Comparison of ENCODE assay signal across 9 cellular contexts in the genomic region with DNA sequence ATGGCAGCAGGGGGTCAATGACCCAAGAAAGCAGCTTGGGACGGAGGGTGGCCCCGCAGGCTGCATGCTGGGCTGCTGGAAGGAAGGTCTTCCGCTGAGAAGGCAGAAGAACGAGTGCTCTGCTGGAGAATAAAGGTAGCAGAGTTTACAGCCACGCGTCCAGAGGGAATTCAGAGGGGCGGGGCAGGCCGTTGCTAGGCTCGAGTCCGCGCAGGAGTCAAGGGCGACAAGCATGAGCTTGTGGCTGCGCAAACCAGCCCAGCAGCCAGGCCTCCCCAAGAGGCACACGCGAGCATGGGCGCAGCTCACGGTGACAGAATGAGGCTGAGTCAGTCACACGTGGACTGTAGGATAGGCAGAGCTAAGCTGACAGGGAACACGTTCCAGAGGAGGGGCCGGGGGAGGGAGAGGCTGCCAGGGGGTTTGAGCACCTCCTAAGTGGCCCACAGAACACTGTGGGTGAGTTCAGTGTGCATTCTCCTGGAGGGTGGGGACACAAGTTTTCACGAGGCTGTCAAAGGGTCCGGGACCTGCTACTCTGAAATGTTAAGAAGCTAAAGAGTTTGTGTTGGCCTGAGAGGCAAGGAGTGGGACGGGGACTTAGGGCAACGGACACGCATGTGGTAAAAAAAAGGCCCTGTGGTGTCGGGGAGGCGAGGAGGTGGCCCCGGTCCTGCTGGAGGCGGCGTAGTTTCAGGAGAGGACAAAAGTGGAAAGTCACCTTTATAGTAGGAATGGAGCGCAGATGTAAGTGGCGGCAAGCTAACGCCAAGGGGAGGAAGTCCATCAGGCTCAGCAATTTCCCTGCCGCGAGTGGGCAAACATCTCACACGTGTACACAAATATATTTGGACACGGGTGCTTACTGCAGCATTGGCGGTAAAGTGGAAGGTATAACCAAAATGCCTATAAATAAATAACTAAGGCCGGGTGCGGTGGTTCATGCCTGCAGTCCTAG. TPM values are rescaled to one million over a fixed set of nuclear protein-coding genes. Genes with fewer than 3 reads are reported as not detected.
DNase-seq lines count a peak whose midpoint lies in the region; ATAC-seq and TF ChIP-seq lines count a peak whose summit lies in the region.
"Had no signal": no experiment of that assay in that cellular context is flagged by ENCODE, and none has a peak within 500 bp of the region (broad histone marks: within the 10 kb centered on the region; RNA-seq: fewer than 3 reads in every experiment).

No MANE protein-coding gene starts in this region.

- H3K27me3 Mint-ChIP-seq in progenitor cell of endocrine pancreas = no peaks in the 10 kb centered on the region
- H3K27me3 Mint-ChIP-seq in activated T-cell treated with anti-CD3 and anti-CD28 coated beads, Interleukin-2, amount 50 U/mL, for 24 hours = peaks cover 3% of the 10 kb centered on the region
- H3K27me3 Mint-ChIP-seq: activated naive CD8-positive, alpha-beta T cell had no signal

- no peaks in the 10 kb centered on the region for H3K27me3 ChIP-seq in MG63
- H3K27me3 ChIP-seq in adipocyte (replicated peaks; ENCODE audit: control insufficient read depth, insufficient read depth, low read length) = no peaks in the 10 kb centered on the region

- ATAC-seq in left ventricle myocardium superior (peak; percentile 92), HG03039 (IDR thresholded peaks at IDR 0.05; ENCODE audit: unreplicated experiment) (no peak), GM19463 (IDR thresholded peaks at IDR 0.05; ENCODE audit: unreplicated experiment) (no peak)

- peaks cover 37% of the 10 kb centered on the region for H3K4me1 Mint-ChIP-seq in progenitor cell of endocrine pancreas (ENCODE audit: low read depth)
- H3K4me1 Mint-ChIP-seq in activated T-cell treated with anti-CD3 and anti-CD28 coated beads, Interleukin-2, amount 50 U/mL, for 24 hours (ENCODE audit: low read depth) = peaks cover 8% of the 10 kb centered on the region

- H3K4me3 ChIP-seq in MG63 (peak overlapping the region; percentile 28), adipocyte (ENCODE audit: low read length) (peak overlapping the region; percentile 69)

- H3K9ac ChIP-seq in adipocyte (ENCODE audit: low read length) = peak overlapping the region; percentile 82

- H3K36me3 Mint-ChIP-seq in progenitor cell of endocrine pancreas (ENCODE audit: insufficient read depth) = peaks cover 3% of the 10 kb centered on the region
- no peaks in the 10 kb centered on the region for H3K36me3 Mint-ChIP-seq in activated T-cell treated with anti-CD3 and anti-CD28 coated beads, Interleukin-2, amount 50 U/mL, for 24 hours (ENCODE audit: low read depth)
- H3K36me3 Mint-ChIP-seq: activated naive CD8-positive, alpha-beta T cell had no signal

- TF ChIP-seq CTCF in AG09319 (IDR thresholded peaks at IDR 0.05; ENCODE audit: low read depth, low read length) (no peak; the same call in 1 of the 2 replicates), progenitor cell of endocrine pancreas (IDR thresholded peaks at IDR 0.05; ENCODE audit: unreplicated experiment) (peak; percentile 9)

- DNase-seq in AG09319 (ENCODE audit: extremely low read depth, low read depth) (peak; percentile 62), MG63 (peak; percentile 87), adipocyte (ENCODE audit: low read depth) (peak; percentile 88), left ventricle myocardium superior (peak; percentile 87), progenitor cell of endocrine pancreas (ENCODE audit: low spot score, unreplicated experiment) (peak; percentile 59)
- DNase-seq in activated T-cell treated with anti-CD3 and anti-CD28 coated beads, Interleukin-2, amount 50 U/mL, for 24 hours = no peak

- intact Hi-C loops in left ventricle myocardium superior (cut with micrococcal nuclease) = no loop called here

- H3K9me3 ChIP-seq in MG63 (no peaks in the 10 kb centered on the region), adipocyte (ENCODE audit: control insufficient read depth, low read length) (no peaks in the 10 kb centered on the region)

- H3K9me3 Mint-ChIP-seq in progenitor cell of endocrine pancreas (ENCODE audit: low read depth) = no peaks in the 10 kb centered on the region
- H3K9me3 Mint-ChIP-seq in activated T-cell treated with anti-CD3 and anti-CD28 coated beads, Interleukin-2, amount 50 U/mL, for 24 hours = no peaks in the 10 kb centered on the region

- H3K4me1 ChIP-seq in adipocyte (ENCODE audit: control insufficient read depth, insufficient read depth, low read length) = peaks cover 48% of the 10 kb centered on the region

- peak overlapping the region; percentile 96 for H3K27ac Mint-ChIP-seq in progenitor cell of endocrine pancreas
- no peak overlapping the region for H3K27ac Mint-ChIP-seq in activated T-cell treated with anti-CD3 and anti-CD28 coated beads, Interleukin-2, amount 50 U/mL, for 24 hours
- H3K27ac Mint-ChIP-seq: activated naive CD8-positive, alpha-beta T cell had no signal

- peak overlapping the region; percentile 54 for H3K4me3 Mint-ChIP-seq in progenitor cell of endocrine pancreas (ENCODE audit: low read depth)
- no peak overlapping the region for H3K4me3 Mint-ChIP-seq in activated T-cell treated with anti-CD3 and anti-CD28 coated beads, Interleukin-2, amount 50 U/mL, for 24 hours
- H3K4me3 Mint-ChIP-seq: activated naive CD8-positive, alpha-beta T cell had no signal

- peaks cover 3% of the 10 kb centered on the region for H3K36me3 ChIP-seq in MG63
- H3K36me3 ChIP-seq in adipocyte (ENCODE audit: control insufficient read depth, insufficient read depth, low read length, severe bottlenecking) = no peaks in the 10 kb centered on the region

RNA-seq across cellular contexts. Expression of a gene that starts 17.7 kb away (rescaled TPM):
- 3.8 and 11.8 TPM in 2 replicates for total RNA-seq in MG63 (2014; rRNA removed; shearing (Covaris generic); ENCODE audit: low replicate concordance)
- 4.8 TPM for total RNA-seq in left ventricle myocardium superior
- 24.2 and 24.8 TPM in 2 replicates for total RNA-seq in progenitor cell of endocrine pancreas

RNA-seq across cellular contexts. Expression of a gene that starts 42.9 kb away (rescaled TPM):
- not detected in 2 replicates for total RNA-seq in MG63 (2014; rRNA removed; shearing (Covaris generic); ENCODE audit: low replicate concordance)
- total RNA-seq in left ventricle myocardium superior = not detected
- not detected in 2 replicates for total RNA-seq in progenitor cell of endocrine pancreas
